Comparison of ENCODE assay signal across 8 cellular contexts in the genomic region with DNA sequence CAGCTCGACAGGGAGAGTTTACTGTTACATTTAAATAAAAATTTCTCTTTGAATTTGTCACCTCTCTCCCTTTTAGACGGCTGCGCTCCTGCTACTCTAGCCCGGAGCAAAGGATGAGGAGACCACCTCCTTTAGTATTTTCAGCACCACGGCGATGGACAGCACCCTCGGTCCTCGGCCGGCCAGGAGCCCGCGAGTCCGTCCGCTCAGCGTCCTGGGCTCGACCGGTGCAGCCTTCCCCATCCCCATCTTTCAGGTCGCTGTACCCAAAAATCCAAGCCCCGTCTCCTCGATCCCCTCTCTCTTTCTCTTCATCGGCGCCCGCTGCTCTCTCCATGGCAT. TPM values are rescaled to one million over a fixed set of nuclear protein-coding genes. Genes with fewer than 3 reads are reported as not detected.
A peak's percentile ranks its signal among the peaks of the same experiment; 100 is the strongest.
DNase-seq lines count a peak whose midpoint lies in the region; ATAC-seq and TF ChIP-seq lines count a peak whose summit lies in the region.

No MANE protein-coding gene starts in this region.

- H3K27me3 Mint-ChIP-seq in H9 (ENCODE audit: low read depth): peaks cover 94% of the 10 kb centered on the region
- H3K27me3 Mint-ChIP-seq in naive thymus-derived CD4-positive, alpha-beta T cell: peaks cover 54 to 73% (median 68%) of the 10 kb centered on the region in 5 donors

- intact Hi-C loops in left cardiac atrium (cut with DNase I): no loop called here
- intact Hi-C loops in naive thymus-derived CD4-positive, alpha-beta T cell (cut with micrococcal nuclease): no loop called here

- peak overlapping the region; percentile 88 for H3K4me3 ChIP-seq in adipocyte (ENCODE audit: low read length)
- H3K4me3 ChIP-seq in naive thymus-derived CD4-positive, alpha-beta T cell (ENCODE audit: low read length): no peak overlapping the region

- no peak overlapping the region for H2BK20ac ChIP-seq in H9 (ENCODE audit: low read depth, low read length, poor library complexity, severe bottlenecking)

- no peak overlapping the region for H4K5ac ChIP-seq in H9 (ENCODE audit: insufficient read length, low read depth, low read length)

- peaks cover 0 to 3% (median 0%) of the 10 kb centered on the region in 3 experiments; a peak in 1 of 7 replicates for H3K36me3 Mint-ChIP-seq in H9 (ENCODE audit: insufficient read depth in 1 of 3, low read depth in 3 of 3)
- H3K36me3 Mint-ChIP-seq in naive thymus-derived CD4-positive, alpha-beta T cell: peaks cover 0 to 6% (median 0%) of the 10 kb centered on the region in 5 donors

- H3K79me1 ChIP-seq in H9 (ENCODE audit: insufficient read depth, low read depth, low read length, poor library complexity, severe bottlenecking): no peaks in the 10 kb centered on the region

- H3K27me3 ChIP-seq in H9 (ENCODE audit: insufficient read depth, low read length) (peaks cover 40% of the 10 kb centered on the region), adipocyte (replicated peaks; ENCODE audit: control insufficient read depth, insufficient read depth, low read length) (peaks cover 49% of the 10 kb centered on the region)
- H3K27me3 ChIP-seq in naive thymus-derived CD4-positive, alpha-beta T cell (ENCODE audit: control insufficient read depth in 2 of 2, insufficient read depth in 2 of 2, low read length in 2 of 2): peaks cover 0 to 3% of the 10 kb centered on the region in 2 donors

- H3K4me1 ChIP-seq in H9 (ENCODE audit: insufficient read depth, low read length): no peaks in the 10 kb centered on the region; the same call in 1 of the 2 replicates
- peaks cover 10% of the 10 kb centered on the region for H3K4me1 ChIP-seq in adipocyte (ENCODE audit: control insufficient read depth, insufficient read depth, low read length)
- H3K4me1 ChIP-seq in naive thymus-derived CD4-positive, alpha-beta T cell (ENCODE audit: control insufficient read depth in 2 of 2, insufficient read depth in 2 of 2, low read length in 2 of 2): no peaks in the 10 kb centered on the region

- peak overlapping the region; percentile 84 for H3K4me2 ChIP-seq in H9 (ENCODE audit: insufficient read depth, insufficient read length, low read length)

- no peak overlapping the region for H3K27ac Mint-ChIP-seq in H9
- H3K27ac Mint-ChIP-seq in naive thymus-derived CD4-positive, alpha-beta T cell: no peak overlapping the region

- no peak overlapping the region for H2BK120ac ChIP-seq in H9 (ENCODE audit: low read depth, low read length, poor library complexity, severe bottlenecking)

- no peaks in the 10 kb centered on the region for H4K20me1 ChIP-seq in H9 (ENCODE audit: control insufficient read depth, insufficient read depth, insufficient read length)

- H3K27ac ChIP-seq in H9 (ENCODE audit: insufficient read length, low read depth, low read length): no peak overlapping the region
- H3K27ac ChIP-seq in naive thymus-derived CD4-positive, alpha-beta T cell (ENCODE audit: low read depth, low read length): no peak overlapping the region

- H4K91ac ChIP-seq in H9 (ENCODE audit: insufficient read length, low read depth, low read length): no peak overlapping the region

- no peaks in the 10 kb centered on the region for H3K36me3 ChIP-seq in adipocyte (ENCODE audit: control insufficient read depth, insufficient read depth, low read length, severe bottlenecking)
- no peaks in the 10 kb centered on the region for H3K36me3 ChIP-seq in naive thymus-derived CD4-positive, alpha-beta T cell (ENCODE audit: control insufficient read depth in 2 of 3, insufficient read depth in 3 of 3, low read length in 3 of 3)

- no peaks in the 10 kb centered on the region for H3K79me2 ChIP-seq in H9 (ENCODE audit: insufficient read depth, low read length)

- H3K4ac ChIP-seq in H9 (ENCODE audit: low read depth, low read length): no peak overlapping the region

- H3K18ac ChIP-seq in H9 (ENCODE audit: insufficient read length, low read depth, low read length): no peak overlapping the region

- no peak overlapping the region for H4K8ac ChIP-seq in H9 (replicated peaks; ENCODE audit: insufficient read length, low read depth, low read length)

- no peaks in the 10 kb centered on the region; a peak in 3 of 5 replicates for H3K9me3 Mint-ChIP-seq in H9
- H3K9me3 Mint-ChIP-seq in naive thymus-derived CD4-positive, alpha-beta T cell: peaks cover 0 to 17% (median 0%) of the 10 kb centered on the region in 11 donors

- H3K9me3 ChIP-seq in H9 (ENCODE audit: control insufficient read depth, low read depth, low read length) (no peaks in the 10 kb centered on the region), adipocyte (ENCODE audit: control insufficient read depth, low read length) (no peaks in the 10 kb centered on the region)
- no peaks in the 10 kb centered on the region for H3K9me3 ChIP-seq in naive thymus-derived CD4-positive, alpha-beta T cell (ENCODE audit: control insufficient read depth in 2 of 3, low read length in 3 of 3)

- H3K4me1 Mint-ChIP-seq in H9: peaks cover 12 to 24% of the 10 kb centered on the region in 2 experiments
- peaks cover 5 to 23% (median 18%) of the 10 kb centered on the region in 7 donors for H3K4me1 Mint-ChIP-seq in naive thymus-derived CD4-positive, alpha-beta T cell

- peaks cover 20% of the 10 kb centered on the region for H3K23me2 ChIP-seq in H9 (ENCODE audit: insufficient read length, low read depth, low read length, poor library complexity, severe bottlenecking)

- H2BK5ac ChIP-seq in H9 (ENCODE audit: insufficient read length, low read length): no peak overlapping the region

- H2BK12ac ChIP-seq in H9 (ENCODE audit: insufficient read length, low read depth, low read length): no peak overlapping the region

- H3K56ac ChIP-seq in H9 (ENCODE audit: insufficient read length, low read depth, low read length): no peak overlapping the region

- H3K9ac ChIP-seq in H9 (ENCODE audit: extremely low read depth, insufficient read length, low read length): no peak overlapping the region
- H3K9ac ChIP-seq in adipocyte (ENCODE audit: low read length): no peak overlapping the region

- no peak for TF ChIP-seq CTCF in H9 (conservative IDR thresholded peaks at IDR 0.05)
- TF ChIP-seq CTCF in GM10266 (IDR thresholded peaks at IDR 0.05; ENCODE audit: control insufficient read depth, insufficient read depth, low read depth, missing control alignments): no peak

- ATAC-seq in left cardiac atrium: peak; percentile 77 to 87
- ATAC-seq in naive thymus-derived CD4-positive, alpha-beta T cell: no peak
- no peak for ATAC-seq in GM21447 (IDR thresholded peaks at IDR 0.05; ENCODE audit: unreplicated experiment)
- ATAC-seq in GM19455 (IDR thresholded peaks at IDR 0.05; ENCODE audit: unreplicated experiment): no peak

- WGBS in H9 (ENCODE audit: extremely low coverage, insufficient read length, low lambda C conversion rate): no CpG with 5 or more reads among the region's 22 CpGs

- POLR2A ChIA-PET in naive thymus-derived CD4-positive, alpha-beta T cell (lab: Charles Lee): no interaction called here

- no peak overlapping the region for H3K23ac ChIP-seq in H9 (ENCODE audit: insufficient read length, low read depth, low read length)

- CTCF ChIA-PET in naive thymus-derived CD4-positive, alpha-beta T cell (lab: Charles Lee): no interaction called here

- H3K14ac ChIP-seq in H9 (ENCODE audit: insufficient read depth, low read length): no peak overlapping the region

- peak; percentile 82 for DNase-seq in H9
- DNase-seq in adipocyte (ENCODE audit: low read depth): peak; percentile 81
- peak; percentile 75 for DNase-seq in left cardiac atrium
- DNase-seq in retina: peak; percentile 90
- no peak for DNase-seq in naive thymus-derived CD4-positive, alpha-beta T cell
- DNase-seq in GM10266 (ENCODE audit: extremely low spot score): no peak

- H3K4me3 Mint-ChIP-seq in H9: peak overlapping the region; percentile 82 to 96
- H3K4me3 Mint-ChIP-seq in naive thymus-derived CD4-positive, alpha-beta T cell: peak overlapping the region in 2 of 10 donors; percentile 9 to 77

- no peak overlapping the region for H2AK5ac ChIP-seq in H9 (ENCODE audit: insufficient read length, low read length)

- no peak overlapping the region for H2AFZ ChIP-seq in H9 (ENCODE audit: low read length)

- H3T11ph ChIP-seq in H9 (ENCODE audit: low read length): no peak overlapping the region

- H2BK15ac ChIP-seq in H9 (ENCODE audit: low read depth, low read length): no peak overlapping the region

RNA-seq across cellular contexts. Expression of a gene that starts 0.8 kb away (rescaled TPM):
- total RNA-seq in H9 (2021) (1.1 and 1.5 TPM in 2 replicates), left cardiac atrium (under 1 TPM; 0.32 to 0.79 TPM)
- not detected for total RNA-seq in naive thymus-derived CD4-positive, alpha-beta T cell
- under 1 TPM in 1 of 2 donors, not detected in 1; 0.20 TPM for polyA plus RNA-seq in naive thymus-derived CD4-positive, alpha-beta T cell

Comparison
In these comparisons a context has a peak if more than half of its experiments do, and no peak if none do; other contexts are left out.
1. DNase-seq: peak in H9 (single experiment), adipocyte (single experiment), left cardiac atrium (single experiment) and retina (single experiment); none in naive thymus-derived CD4-positive, alpha-beta T cell (0 of 9) and GM10266 (single experiment).
2. ATAC-seq: peak in left cardiac atrium (2 of 2); none in naive thymus-derived CD4-positive, alpha-beta T cell (single experiment), GM21447 (single experiment) and GM19455 (single experiment).